Comparison of ENCODE assay signal across 9 cellular contexts in genomic region chr15:65028338-65028737, GRCh38. TPM values are rescaled to one million over a fixed set of nuclear protein-coding genes. Genes with fewer than 3 reads are reported as not detected.
DNase-seq lines count a peak whose midpoint lies in the region; ATAC-seq and TF ChIP-seq lines count a peak whose summit lies in the region.
"Had no signal": no experiment of that assay in that cellular context is flagged by ENCODE, and none has a peak within 500 bp of the region (broad histone marks: within the 10 kb centered on the region; RNA-seq: fewer than 3 reads in every experiment).

No MANE protein-coding gene starts in this region.

- no peak for ATAC-seq in activated T-cell treated with anti-CD3 and anti-CD28 coated beads, Interleukin-2, amount 50 U/mL, for 72 hours (replicated peaks in 1 of 2)
- ATAC-seq in activated naive CD8-positive, alpha-beta T cell treated with anti-CD3 and anti-CD28 coated beads, Interleukin-2, amount 10 ng/mL, durations not matched to agents 7 days and 5 days (ENCODE audit: low read depth): no peak
- peak; percentile 6 for ATAC-seq in left lung
- no peak for ATAC-seq in HG02571 (IDR thresholded peaks at IDR 0.05; ENCODE audit: unreplicated experiment)

- H3K4me1 ChIP-seq in left lung: peaks cover 10 to 28% of the 10 kb centered on the region in 2 donors
- H3K4me1 ChIP-seq in tibial artery: peaks cover 0 to 34% (median 8%) of the 10 kb centered on the region in 4 donors

- intact Hi-C loops in left lung (cut with DNase I): no loop called here
- intact Hi-C loops in tibial artery (cut with DNase I; ENCODE audit: low total_unique reads): loop anchor here (10.0 kb wide), 1 partner anchor 246 kb away; no protein-coding TSS in a partner anchor

- peaks cover 5 to 7% of the 10 kb centered on the region in 2 donors for H3K36me3 Mint-ChIP-seq in activated T-cell treated with anti-CD3 and anti-CD28 coated beads, Interleukin-2, amount 50 U/mL, for 72 hours (ENCODE audit: insufficient read depth in 2 of 2)
- peaks cover 4% of the 10 kb centered on the region for H3K36me3 Mint-ChIP-seq in activated naive CD8-positive, alpha-beta T cell treated with anti-CD3 and anti-CD28 coated beads, Interleukin-2, amount 10 ng/mL, durations not matched to agents 7 days and 5 days

- H3K9me3 Mint-ChIP-seq in activated T-cell treated with anti-CD3 and anti-CD28 coated beads, Interleukin-2, amount 50 U/mL, for 72 hours: no peaks in the 10 kb centered on the region
- no peaks in the 10 kb centered on the region for H3K9me3 Mint-ChIP-seq in activated naive CD8-positive, alpha-beta T cell treated with anti-CD3 and anti-CD28 coated beads, Interleukin-2, amount 10 ng/mL, durations not matched to agents 7 days and 5 days

- TF ChIP-seq CTCF in left lung (IDR thresholded peaks at IDR 0.05) (no peak), tibial artery (IDR thresholded peaks at IDR 0.05) (no peak)

- H3K4me3 Mint-ChIP-seq in activated T-cell treated with anti-CD3 and anti-CD28 coated beads, Interleukin-2, amount 50 U/mL, for 72 hours: peak overlapping the region; percentile 85 to 90
- peak overlapping the region; percentile 91 for H3K4me3 Mint-ChIP-seq in activated naive CD8-positive, alpha-beta T cell treated with anti-CD3 and anti-CD28 coated beads, Interleukin-2, amount 10 ng/mL, durations not matched to agents 7 days and 5 days

- peaks cover 17% of the 10 kb centered on the region for H3K27me3 Mint-ChIP-seq in activated T-cell treated with anti-CD3 and anti-CD28 coated beads, Interleukin-2, amount 50 U/mL, for 72 hours (ENCODE audit: low read depth)
- H3K27me3 Mint-ChIP-seq in activated naive CD8-positive, alpha-beta T cell treated with anti-CD3 and anti-CD28 coated beads, Interleukin-2, amount 10 ng/mL, durations not matched to agents 7 days and 5 days: peaks cover 17% of the 10 kb centered on the region

- peak in 1 of 2 donors; percentile 5 for DNase-seq in activated T-cell treated with anti-CD3 and anti-CD28 coated beads, Interleukin-2, amount 50 U/mL, for 72 hours
- DNase-seq in activated T-cell treated with anti-CD3 and anti-CD28 coated beads, Interleukin-2, amount 50 U/mL, for 1 hour: no peak
- DNase-seq in activated naive CD8-positive, alpha-beta T cell treated with anti-CD3 and anti-CD28 coated beads, Interleukin-2, amount 10 ng/mL, durations not matched to agents 7 days and 5 days: no peak
- DNase-seq in left lung (no peak), tibial artery (no peak), NCI-H446 treated with DMSO at 0.1 percent for 48 hours (lab: John Stamatoyannopoulos, UW) (no peak), NCI-H1417 (lab: John Stamatoyannopoulos, UW) (no peak)
- DNase-seq: DMS79 treated with DMSO at 0.1 percent for 48 hours had no signal

- H3K27ac ChIP-seq in left lung (no peak overlapping the region), tibial artery (peak overlapping the region; percentile 83 to 85)

- POLR2A ChIA-PET in activated naive CD8-positive, alpha-beta T cell treated with anti-CD3 and anti-CD28 coated beads, Interleukin-2, amount 10 ng/mL, durations not matched to agents 7 days and 5 days (lab: Charles Lee): interaction anchor here (0.8 kb wide), 1 partner anchor 276 kb away, joined by 3 read pairs; the partner anchor contains the start of gene RNU5B-1

- no peaks in the 10 kb centered on the region for H3K9me3 ChIP-seq in left lung
- H3K9me3 ChIP-seq in tibial artery: no peaks in the 10 kb centered on the region

- H3K4me1 Mint-ChIP-seq in activated T-cell treated with anti-CD3 and anti-CD28 coated beads, Interleukin-2, amount 50 U/mL, for 72 hours (ENCODE audit: low read depth): peaks cover 16% of the 10 kb centered on the region
- peaks cover 10% of the 10 kb centered on the region for H3K4me1 Mint-ChIP-seq in activated naive CD8-positive, alpha-beta T cell treated with anti-CD3 and anti-CD28 coated beads, Interleukin-2, amount 10 ng/mL, durations not matched to agents 7 days and 5 days

- peak overlapping the region; percentile 58 for H3K27ac Mint-ChIP-seq in activated T-cell treated with anti-CD3 and anti-CD28 coated beads, Interleukin-2, amount 50 U/mL, for 72 hours
- H3K27ac Mint-ChIP-seq in activated naive CD8-positive, alpha-beta T cell treated with anti-CD3 and anti-CD28 coated beads, Interleukin-2, amount 10 ng/mL, durations not matched to agents 7 days and 5 days: peak overlapping the region; percentile 83

- peaks cover 0 to 35% of the 10 kb centered on the region in 2 donors for H3K36me3 ChIP-seq in left lung
- H3K36me3 ChIP-seq in tibial artery: peaks cover 4 to 27% (median 12%) of the 10 kb centered on the region in 3 donors

- H3K27me3 ChIP-seq in left lung: no peaks in the 10 kb centered on the region
- no peaks in the 10 kb centered on the region for H3K27me3 ChIP-seq in tibial artery

- peak overlapping the region; percentile 96 to 98 for H3K4me3 ChIP-seq in left lung
- peak overlapping the region; percentile 87 to 93 for H3K4me3 ChIP-seq in tibial artery

RNA-seq across cellular contexts. Expression of gene MTFMT, which starts 1.1 kb away (rescaled TPM):
- total RNA-seq in activated T-cell treated with anti-CD3 and anti-CD28 coated beads, Interleukin-2, amount 50 U/mL, for 72 hours: 10 to 100 TPM; 12.9 to 18.2 TPM
- total RNA-seq in activated naive CD8-positive, alpha-beta T cell treated with anti-CD3 and anti-CD28 coated beads, Interleukin-2, amount 10 ng/mL, durations not matched to agents 7 days and 5 days: 10 to 100 TPM; 19.8 to 21.3 TPM
- 10 to 100 TPM; 12.7 to 14.5 TPM for total RNA-seq in left lung

RNA-seq across cellular contexts. Expression of gene SLC51B, which starts 16.8 kb away (rescaled TPM):
- not detected for total RNA-seq in activated T-cell treated with anti-CD3 and anti-CD28 coated beads, Interleukin-2, amount 50 U/mL, for 72 hours
- total RNA-seq in activated naive CD8-positive, alpha-beta T cell treated with anti-CD3 and anti-CD28 coated beads, Interleukin-2, amount 10 ng/mL, durations not matched to agents 7 days and 5 days: not detected
- 1 to 10 TPM in 1 of 2 donors, under 1 TPM in 1; 0.39 to 2.7 TPM for total RNA-seq in left lung

RNA-seq across cellular contexts. Expression of gene SPG21, which starts 38.6 kb away (rescaled TPM):
- 10 to 100 TPM; 52.2 to 57.9 TPM for total RNA-seq in activated T-cell treated with anti-CD3 and anti-CD28 coated beads, Interleukin-2, amount 50 U/mL, for 72 hours
- 10 to 100 TPM; 55.1 to 57.0 TPM for total RNA-seq in activated naive CD8-positive, alpha-beta T cell treated with anti-CD3 and anti-CD28 coated beads, Interleukin-2, amount 10 ng/mL, durations not matched to agents 7 days and 5 days
- 100 to 1,000 TPM in 1 of 2 donors, 10 to 100 TPM in 1; 93.9 to 123 TPM for total RNA-seq in left lung

RNA-seq across cellular contexts. Expression of gene RASL12, which starts 39.5 kb away (rescaled TPM):
- total RNA-seq in activated T-cell treated with anti-CD3 and anti-CD28 coated beads, Interleukin-2, amount 50 U/mL, for 72 hours: not detected
- total RNA-seq in activated naive CD8-positive, alpha-beta T cell treated with anti-CD3 and anti-CD28 coated beads, Interleukin-2, amount 10 ng/mL, durations not matched to agents 7 days and 5 days: not detected
- total RNA-seq in left lung: 10 to 100 TPM; 23.8 to 24.3 TPM

RNA-seq across cellular contexts. Expression of gene KBTBD13, which starts 48.2 kb away (rescaled TPM):
- total RNA-seq in activated T-cell treated with anti-CD3 and anti-CD28 coated beads, Interleukin-2, amount 50 U/mL, for 72 hours: not detected
- total RNA-seq in activated naive CD8-positive, alpha-beta T cell treated with anti-CD3 and anti-CD28 coated beads, Interleukin-2, amount 10 ng/mL, durations not matched to agents 7 days and 5 days: not detected
- under 1 TPM in 1 of 2 donors, not detected in 1; 0.18 TPM for total RNA-seq in left lung

Comparison
In these comparisons a context has a peak if more than half of its experiments do, and no peak if none do; other contexts are left out.
1. H3K27ac ChIP-seq: peak in tibial artery (2 of 2); none in left lung (0 of 2).